1 cellular context compared by ENCODE assay signal in the genomic region with DNA sequence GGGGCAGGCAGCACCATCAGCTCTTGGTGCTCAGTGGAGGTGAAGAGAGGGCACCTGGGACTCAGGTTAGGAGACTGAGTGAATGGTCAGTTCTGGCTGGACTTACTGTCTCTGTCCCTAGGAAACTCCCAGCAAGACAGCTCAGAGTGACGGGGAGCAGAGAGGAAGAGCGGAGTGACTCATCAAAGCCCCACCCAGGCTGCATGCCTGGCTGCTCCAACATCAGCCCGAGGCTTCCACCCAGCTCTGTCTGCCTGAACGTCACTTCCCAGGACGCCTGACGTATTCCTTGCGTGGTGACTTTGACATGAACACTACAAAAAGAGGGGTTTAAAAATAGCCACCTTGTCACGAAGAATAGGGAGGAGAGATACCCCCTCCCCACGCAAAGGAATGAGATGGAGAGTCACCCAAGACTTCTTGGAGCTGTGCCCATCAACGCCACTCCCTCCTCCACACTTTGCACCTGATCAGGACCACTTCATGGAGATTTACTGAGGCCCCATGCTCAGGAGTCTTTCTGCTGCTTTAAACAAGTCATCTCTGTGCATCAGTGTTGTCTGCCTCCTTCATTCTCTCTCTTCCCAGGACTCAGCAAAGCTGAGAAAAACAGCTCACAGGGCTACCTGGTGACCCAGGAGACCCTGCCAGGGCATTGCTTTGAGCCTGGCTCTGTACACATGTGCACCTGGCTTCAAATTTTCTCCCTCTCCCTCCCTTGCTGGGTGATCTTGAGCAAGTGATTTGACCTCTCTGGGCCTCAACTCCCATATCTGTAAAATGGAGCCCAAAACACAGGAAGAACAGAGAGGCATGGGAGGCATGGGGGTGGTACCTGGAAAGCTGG.
TF ChIP-seq lines count a peak whose summit lies in the region.

No MANE protein-coding gene starts in this region.

TF ChIP-seq in GM23338, 12 proteins besides CTCF, POLR2A, EP300 and RAD21 (continued from another document):
- no peak for TF ChIP-seq ZNF462 (CRISPR knock-in tag; IDR thresholded peaks at IDR 0.05)
- TF ChIP-seq, protein P1, sequence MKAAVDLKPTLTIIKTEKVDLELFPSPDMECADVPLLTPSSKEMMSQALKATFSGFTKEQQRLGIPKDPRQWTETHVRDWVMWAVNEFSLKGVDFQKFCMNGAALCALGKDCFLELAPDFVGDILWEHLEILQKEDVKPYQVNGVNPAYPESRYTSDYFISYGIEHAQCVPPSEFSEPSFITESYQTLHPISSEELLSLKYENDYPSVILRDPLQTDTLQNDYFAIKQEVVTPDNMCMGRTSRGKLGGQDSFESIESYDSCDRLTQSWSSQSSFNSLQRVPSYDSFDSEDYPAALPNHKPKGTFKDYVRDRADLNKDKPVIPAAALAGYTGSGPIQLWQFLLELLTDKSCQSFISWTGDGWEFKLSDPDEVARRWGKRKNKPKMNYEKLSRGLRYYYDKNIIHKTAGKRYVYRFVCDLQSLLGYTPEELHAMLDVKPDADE (IDR thresholded peaks at IDR 0.05) = no peak
- TF ChIP-seq EZH2 (IDR thresholded peaks at IDR 0.05; ENCODE audit: low read depth, unreplicated experiment) = no peak
- TF ChIP-seq EZH2phosphoT487 (IDR thresholded peaks at IDR 0.05; ENCODE audit: unreplicated experiment) = no peak
- no peak for TF ChIP-seq STAT1 (IDR thresholded peaks at IDR 0.05; ENCODE audit: unreplicated experiment)
- TF ChIP-seq JUNB (IDR thresholded peaks at IDR 0.05; ENCODE audit: unreplicated experiment) = no peak
- TF ChIP-seq POLR2AphosphoS5 (IDR thresholded peaks at IDR 0.05; ENCODE audit: low read depth) = no peak
- no peak for TF ChIP-seq ZNF114 (CRISPR knock-in tag; IDR thresholded peaks at IDR 0.05)
